ENCODE assay signal across 29 cellular contexts in genomic region chr9:129745186-129745585, GRCh38. TPM values are rescaled to one million over a fixed set of nuclear protein-coding genes. Genes with fewer than 3 reads are reported as not detected.
"Had no signal": no experiment of that assay in that cellular context is flagged by ENCODE, and none has a peak within 500 bp of the region (broad histone marks: within the 10 kb centered on the region; RNA-seq: fewer than 3 reads in every experiment).

No MANE protein-coding gene starts in this region.

- H3K4me1 ChIP-seq: ascending aorta, gastroesophageal sphincter had no signal

- ATAC-seq: activated naive CD4-positive, alpha-beta T cell treated with anti-CD3 and anti-CD28 coated beads, Interleukin-2, amount 50 U/mL, for 72 hours; activated T-cell treated with anti-CD3 and anti-CD28 coated beads, Interleukin-2, amount 50 U/mL, for 72 hours; effector memory CD8-positive, alpha-beta T cell; gastroesophageal sphincter; T-helper 17 cell had no signal

- H3K4me3 Mint-ChIP-seq: activated CD4-positive, alpha-beta memory T cell treated with anti-CD3 and anti-CD28 coated beads, Interleukin-2, amount 10 ng/mL, durations not matched to agents 7 days and 5 days; activated CD4-positive, alpha-beta T cell treated with anti-CD3 and anti-CD28 coated beads, Interleukin-2, amount 10 ng/mL, durations not matched to agents 7 days and 5 days; activated naive CD4-positive, alpha-beta T cell treated with anti-CD3 and anti-CD28 coated beads, Interleukin-2, amount 10 ng/mL, durations not matched to agents 7 days and 5 days; activated naive CD8-positive, alpha-beta T cell treated with anti-CD3 and anti-CD28 coated beads, Interleukin-2, amount 10 ng/mL, durations not matched to agents 7 days and 5 days; activated T-cell treated with anti-CD3 and anti-CD28 coated beads, Interleukin-2, amount 50 U/mL, for 24 hours; activated T-cell treated with anti-CD3 and anti-CD28 coated beads, Interleukin-2, amount 50 U/mL, for 72 hours; brain; central memory CD8-positive, alpha-beta T cell; effector memory CD8-positive, alpha-beta T cell; T-helper 17 cell had no signal

- DNase-seq: activated CD4-positive, alpha-beta memory T cell treated with anti-CD3 and anti-CD28 coated beads, Interleukin-2, amount 10 ng/mL, durations not matched to agents 7 days and 5 days; activated CD4-positive, alpha-beta T cell treated with anti-CD3 and anti-CD28 coated beads for 4 hours; activated CD4-positive, alpha-beta T cell treated with anti-CD3 and anti-CD28 coated beads, Interleukin-2, amount 10 ng/mL, durations not matched to agents 7 days and 5 days; activated CD4-positive, alpha-beta T cell treated with anti-CD3 and anti-CD28 coated beads, Interleukin-2, amount 50 U/mL, for 4 hours; activated CD4-positive, CD25-positive, alpha-beta regulatory T cell; activated CD4-positive, CD25-positive, alpha-beta regulatory T cell treated with anti-CD3 and anti-CD28 coated beads, Interleukin-2, amount 50 U/mL, for 72 hours; activated CD8-positive, alpha-beta memory T cell treated with anti-CD3 and anti-CD28 coated beads, Interleukin-2, amount 50 U/mL, for 48 hours; activated gamma-delta T cell; activated naive CD4-positive, alpha-beta T cell; activated naive CD4-positive, alpha-beta T cell treated with anti-CD3 and anti-CD28 coated beads, Interleukin-2, amount 10 ng/mL, durations not matched to agents 7 days and 5 days; activated naive CD8-positive, alpha-beta T cell treated with anti-CD3 and anti-CD28 coated beads, Interleukin-2, amount 10 ng/mL, durations not matched to agents 7 days and 5 days; activated T-cell treated with anti-CD3 and anti-CD28 coated beads for 4 hours; activated T-cell treated with anti-CD3 and anti-CD28 coated beads, Interleukin-2, amount 50 U/mL, for 24 hours; activated T-cell treated with anti-CD3 and anti-CD28 coated beads, Interleukin-2, amount 50 U/mL, for 72 hours; cortex of kidney; dermis blood vessel endothelial cell; effector CD4-positive, alpha-beta T cell; effector memory CD8-positive, alpha-beta T cell; esophagus squamous epithelium; foreskin melanocyte; T-helper 1 cell; T-helper 17 cell had no signal

- H3K4me3 ChIP-seq: ascending aorta, breast epithelium, esophagus squamous epithelium, gastroesophageal sphincter had no signal

- H3K27ac Mint-ChIP-seq: activated CD4-positive, alpha-beta memory T cell treated with anti-CD3 and anti-CD28 coated beads, Interleukin-2, amount 10 ng/mL, durations not matched to agents 7 days and 5 days; activated CD4-positive, alpha-beta T cell treated with anti-CD3 and anti-CD28 coated beads, Interleukin-2, amount 10 ng/mL, durations not matched to agents 7 days and 5 days; activated naive CD4-positive, alpha-beta T cell treated with anti-CD3 and anti-CD28 coated beads, Interleukin-2, amount 10 ng/mL, durations not matched to agents 7 days and 5 days; activated naive CD4-positive, alpha-beta T cell treated with anti-CD3 and anti-CD28 coated beads, Interleukin-2, amount 50 U/mL, for 72 hours; activated naive CD8-positive, alpha-beta T cell treated with anti-CD3 and anti-CD28 coated beads, Interleukin-2, amount 10 ng/mL, durations not matched to agents 7 days and 5 days; activated T-cell treated with anti-CD3 and anti-CD28 coated beads, Interleukin-2, amount 50 U/mL, for 24 hours; activated T-cell treated with anti-CD3 and anti-CD28 coated beads, Interleukin-2, amount 50 U/mL, for 72 hours; effector memory CD8-positive, alpha-beta T cell; T-helper 17 cell had no signal

- H3K9me3 Mint-ChIP-seq: activated CD4-positive, alpha-beta memory T cell treated with anti-CD3 and anti-CD28 coated beads, Interleukin-2, amount 10 ng/mL, durations not matched to agents 7 days and 5 days; activated CD4-positive, alpha-beta T cell treated with anti-CD3 and anti-CD28 coated beads, Interleukin-2, amount 10 ng/mL, durations not matched to agents 7 days and 5 days; activated naive CD4-positive, alpha-beta T cell treated with anti-CD3 and anti-CD28 coated beads, Interleukin-2, amount 10 ng/mL, durations not matched to agents 7 days and 5 days; activated naive CD4-positive, alpha-beta T cell treated with anti-CD3 and anti-CD28 coated beads, Interleukin-2, amount 50 U/mL, for 72 hours; activated naive CD8-positive, alpha-beta T cell treated with anti-CD3 and anti-CD28 coated beads, Interleukin-2, amount 10 ng/mL, durations not matched to agents 7 days and 5 days; activated T-cell treated with anti-CD3 and anti-CD28 coated beads, Interleukin-2, amount 50 U/mL, for 24 hours; activated T-cell treated with anti-CD3 and anti-CD28 coated beads, Interleukin-2, amount 50 U/mL, for 72 hours; brain; central memory CD8-positive, alpha-beta T cell; effector memory CD8-positive, alpha-beta T cell had no signal

- H3K4me1 Mint-ChIP-seq: activated CD4-positive, alpha-beta memory T cell treated with anti-CD3 and anti-CD28 coated beads, Interleukin-2, amount 10 ng/mL, durations not matched to agents 7 days and 5 days; activated CD4-positive, alpha-beta T cell treated with anti-CD3 and anti-CD28 coated beads, Interleukin-2, amount 10 ng/mL, durations not matched to agents 7 days and 5 days; activated naive CD4-positive, alpha-beta T cell treated with anti-CD3 and anti-CD28 coated beads, Interleukin-2, amount 10 ng/mL, durations not matched to agents 7 days and 5 days; brain; central memory CD8-positive, alpha-beta T cell; T-helper 17 cell had no signal

- H3K36me3 Mint-ChIP-seq: activated naive CD4-positive, alpha-beta T cell treated with anti-CD3 and anti-CD28 coated beads, Interleukin-2, amount 10 ng/mL, durations not matched to agents 7 days and 5 days; activated naive CD4-positive, alpha-beta T cell treated with anti-CD3 and anti-CD28 coated beads, Interleukin-2, amount 50 U/mL, for 72 hours; activated naive CD8-positive, alpha-beta T cell treated with anti-CD3 and anti-CD28 coated beads, Interleukin-2, amount 10 ng/mL, durations not matched to agents 7 days and 5 days; brain had no signal

- H3K9me3 ChIP-seq: ascending aorta, breast epithelium, esophagus squamous epithelium, gastroesophageal sphincter had no signal

- H3K36me3 ChIP-seq: ascending aorta, breast epithelium, gastroesophageal sphincter had no signal

- H3K27me3 ChIP-seq: ascending aorta, breast epithelium, esophagus squamous epithelium, gastroesophageal sphincter had no signal

- H3K27ac ChIP-seq: ascending aorta, breast epithelium, epithelial cell of prostate, esophagus squamous epithelium, gastroesophageal sphincter had no signal

- H3K27me3 Mint-ChIP-seq: activated T-cell treated with anti-CD3 and anti-CD28 coated beads, Interleukin-2, amount 50 U/mL, for 24 hours; central memory CD8-positive, alpha-beta T cell; T-helper 17 cell had no signal

RNA-seq across cellular contexts. Expression of gene PTGES, which starts 7.7 kb away (rescaled TPM):
- total RNA-seq: activated CD4-positive, alpha-beta memory T cell treated with anti-CD3 and anti-CD28 coated beads, Interleukin-2, amount 10 ng/mL, durations not matched to agents 7 days and 5 days; activated CD4-positive, alpha-beta T cell treated with anti-CD3 and anti-CD28 coated beads, Interleukin-2, amount 10 ng/mL, durations not matched to agents 7 days and 5 days; activated naive CD8-positive, alpha-beta T cell treated with anti-CD3 and anti-CD28 coated beads, Interleukin-2, amount 10 ng/mL, durations not matched to agents 7 days and 5 days had no signal
